Comparison of ENCODE assay signal across 22 cellular contexts in the genomic region with DNA sequence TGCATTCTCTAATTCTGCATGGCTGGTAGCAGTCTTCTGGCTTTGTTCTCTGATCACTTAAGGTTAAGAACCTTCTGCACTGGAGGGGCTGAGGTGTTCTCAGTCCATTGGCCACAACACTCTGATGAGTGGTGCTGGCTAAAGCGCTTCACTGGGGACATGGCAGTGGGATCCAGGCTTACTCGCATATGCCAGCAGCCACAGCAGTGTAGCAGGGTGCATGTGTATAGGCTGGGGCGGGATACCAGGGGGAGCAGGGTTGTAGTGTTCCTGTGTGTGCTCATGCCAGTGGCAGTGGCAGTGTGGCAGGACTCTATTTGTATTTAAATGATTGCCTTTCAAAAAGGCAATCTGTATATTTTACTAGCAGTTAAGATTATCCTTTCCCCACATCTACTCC. TPM values are rescaled to one million over a fixed set of nuclear protein-coding genes. Genes with fewer than 3 reads are reported as not detected.
DNase-seq lines count a peak whose midpoint lies in the region; ATAC-seq and TF ChIP-seq lines count a peak whose summit lies in the region.
"Had no signal": no experiment of that assay in that cellular context is flagged by ENCODE, and none has a peak within 500 bp of the region (broad histone marks: within the 10 kb centered on the region; RNA-seq: fewer than 3 reads in every experiment).

No MANE protein-coding gene starts in this region.

- ATAC-seq in GM23338 (peak; percentile 67), WTC11 (peak; percentile 51), GM19328 (IDR thresholded peaks at IDR 0.05; ENCODE audit: unreplicated experiment) (no peak), esophagus mucosa (no peak)

- H3K79me1 ChIP-seq in trophoblast cell (ENCODE audit: low read length): no peaks in the 10 kb centered on the region

- no peaks in the 10 kb centered on the region for H3K36me3 ChIP-seq in GM23338 (ENCODE audit: insufficient read depth)
- H3K36me3 ChIP-seq in trophoblast cell (ENCODE audit: control insufficient read depth in 1 of 2, insufficient read depth in 2 of 2, low read length in 2 of 2): no peaks in the 10 kb centered on the region
- H3K36me3 ChIP-seq: BE2C, BLaER1 had no signal

- no peak overlapping the region for H3K23ac ChIP-seq in trophoblast cell (ENCODE audit: low read length)

- H3K9ac ChIP-seq in trophoblast cell (ENCODE audit: low read length): no peak overlapping the region
- H3K9ac ChIP-seq: BLaER1 had no signal

- H3K4me1 Mint-ChIP-seq in GM23338: peaks cover 28% of the 10 kb centered on the region
- peaks cover 33% of the 10 kb centered on the region for H3K4me1 Mint-ChIP-seq in WTC11
- H3K4me1 Mint-ChIP-seq: CD14-positive monocyte had no signal

- no peak overlapping the region for H2AK5ac ChIP-seq in trophoblast cell (ENCODE audit: low read length)

- peak overlapping the region; percentile 3 for H4K91ac ChIP-seq in trophoblast cell (ENCODE audit: low read depth, low read length)

- no peak overlapping the region for H3K27ac Mint-ChIP-seq in GM23338
- no peak overlapping the region for H3K27ac Mint-ChIP-seq in WTC11
- H3K27ac Mint-ChIP-seq: CD14-positive monocyte had no signal

- no peak overlapping the region for H3K4me3 ChIP-seq in GM23338
- no peak overlapping the region for H3K4me3 ChIP-seq in trophoblast cell (ENCODE audit: low read depth, low read length)
- H3K4me3 ChIP-seq: BLaER1 had no signal

- no peak overlapping the region for H4K8ac ChIP-seq in trophoblast cell (ENCODE audit: low read depth, low read length)

- H3K4me3 Mint-ChIP-seq in GM23338: no peak overlapping the region
- H3K4me3 Mint-ChIP-seq in WTC11: no peak overlapping the region
- H3K4me3 Mint-ChIP-seq: CD14-positive monocyte had no signal

- H3K4me2 ChIP-seq in GM23338 (no peak overlapping the region), trophoblast cell (ENCODE audit: low read length) (no peak overlapping the region)

- no peak overlapping the region for H2BK5ac ChIP-seq in trophoblast cell (ENCODE audit: low read depth, low read length, poor library complexity)

- H2AFZ ChIP-seq in GM23338: no peak overlapping the region
- H2AFZ ChIP-seq in trophoblast cell (ENCODE audit: insufficient read depth, low read length, poor library complexity): no peak overlapping the region

- H3K27me3 Mint-ChIP-seq in GM23338 (ENCODE audit: insufficient read depth, low read depth, poor library complexity): peaks cover under 1% of the 10 kb centered on the region
- no peaks in the 10 kb centered on the region; the same call in 1 of the 2 replicates for H3K27me3 Mint-ChIP-seq in WTC11 (ENCODE audit: low read depth)

- peaks cover 32% of the 10 kb centered on the region for H3K4me1 ChIP-seq in GM23338 (ENCODE audit: insufficient read depth)
- H3K4me1 ChIP-seq in trophoblast cell (ENCODE audit: control insufficient read depth in 1 of 2, insufficient read depth in 2 of 2, low read length in 2 of 2): peaks cover 0 to 8% of the 10 kb centered on the region in 2 experiments
- H3K4me1 ChIP-seq: BE2C had no signal

- peak overlapping the region; percentile 6 for H2BK12ac ChIP-seq in trophoblast cell (ENCODE audit: low read length)

- WGBS in trophoblast cell (ENCODE audit: extremely low coverage, insufficient coverage, insufficient read length): no CpG with 5 or more reads among the region's 3 CpGs

- no peak overlapping the region for H4K12ac ChIP-seq in trophoblast cell (ENCODE audit: low read depth, low read length)

- H3K4ac ChIP-seq in trophoblast cell (ENCODE audit: low read depth, low read length): no peak overlapping the region

- H3K27me3 ChIP-seq in GM23338 (ENCODE audit: insufficient read depth) (no peaks in the 10 kb centered on the region), trophoblast cell (ENCODE audit: insufficient read depth, low read length) (no peaks in the 10 kb centered on the region)
- H3K27me3 ChIP-seq: BE2C, BLaER1 had no signal

- no peak overlapping the region for H2BK120ac ChIP-seq in trophoblast cell (ENCODE audit: insufficient read depth, low read length, poor library complexity)

- H3K9me3 ChIP-seq in trophoblast cell (ENCODE audit: insufficient read depth, low read depth, low read length): no peaks in the 10 kb centered on the region
- H3K9me3 ChIP-seq: BE2C, BLaER1 had no signal

- no peaks in the 10 kb centered on the region for H3K9me2 ChIP-seq in GM23338 (ENCODE audit: insufficient read depth)

- TF ChIP-seq CTCF in GM23338 (conservative IDR thresholded peaks at IDR 0.05; ENCODE audit: low read depth in 2 of 2) (no peak), WTC11 (IDR thresholded peaks at IDR 0.05) (no peak)

- no peak overlapping the region for H3K14ac ChIP-seq in trophoblast cell (ENCODE audit: low read length)

- H3K9me3 Mint-ChIP-seq in GM23338 (no peaks in the 10 kb centered on the region), WTC11 (no peaks in the 10 kb centered on the region)

- DNase-seq in GM23338 (ENCODE audit: low spot score) (no peak), WTC11 (ENCODE audit: low spot score) (no peak), trophoblast cell (no peak), SK-N-DZ (ENCODE audit: low spot score) (no peak)
- DNase-seq: 8988T; ACHN; BE2C; C1 segment of cervical spinal cord; CD4-positive, CD25-positive, alpha-beta regulatory T cell; COR-L47; DMS 273 treated with DMSO at 0.1 percent for 48 hours; DMS153; DMS53; DMS79; GF-D8 had no signal

- no peaks in the 10 kb centered on the region; the same call in 1 of the 2 replicates for H3F3A ChIP-seq in GM23338 (replicated peaks; ENCODE audit: low read depth)

- peaks cover 2% of the 10 kb centered on the region; the same call in 1 of the 3 replicates for H3K36me3 Mint-ChIP-seq in GM23338 (ENCODE audit: low read depth)
- no peaks in the 10 kb centered on the region for H3K36me3 Mint-ChIP-seq in WTC11
- H3K36me3 Mint-ChIP-seq: CD14-positive monocyte; CD4-positive, alpha-beta memory T cell; CD4-positive, CD25-positive, alpha-beta regulatory T cell had no signal

- CTCF ChIA-PET in WTC11 (lab: Charles Lee): interaction anchor here (1.5 kb wide), 1 partner anchor 10 kb away, joined by 3 read pairs; no protein-coding TSS in a partner anchor

- POLR2A ChIA-PET in WTC11 (lab: Charles Lee): no interaction called here

- H3K27ac ChIP-seq in GM23338 (ENCODE audit: low read depth): no peak overlapping the region
- no peak overlapping the region for H3K27ac ChIP-seq in trophoblast cell (ENCODE audit: low read depth, low read length)
- H3K27ac ChIP-seq: BLaER1 had no signal

- no peak overlapping the region for H3K18ac ChIP-seq in trophoblast cell (ENCODE audit: low read length)

- no peaks in the 10 kb centered on the region for H4K20me1 ChIP-seq in GM23338 (replicated peaks; ENCODE audit: insufficient read depth)
- H4K20me1 ChIP-seq: BLaER1 had no signal

- H3K79me2 ChIP-seq in GM23338 (replicated peaks; ENCODE audit: insufficient read depth): no peaks in the 10 kb centered on the region
- H3K79me2 ChIP-seq in trophoblast cell (ENCODE audit: control insufficient read depth, insufficient read depth, low read length, poor library complexity): no peaks in the 10 kb centered on the region

TF ChIP-seq in GM23338, 12 proteins besides CTCF, POLR2A, EP300 and RAD21:
- TF ChIP-seq NANOG (IDR thresholded peaks at IDR 0.05; ENCODE audit: borderline replicate concordance): no peak
- no peak for TF ChIP-seq ZNF331 (CRISPR knock-in tag; IDR thresholded peaks at IDR 0.05; ENCODE audit: low read depth)

TF ChIP-seq in WTC11, 78 proteins besides CTCF, POLR2A, EP300 and RAD21 (continues in another document):
- TF ChIP-seq, protein P1, sequence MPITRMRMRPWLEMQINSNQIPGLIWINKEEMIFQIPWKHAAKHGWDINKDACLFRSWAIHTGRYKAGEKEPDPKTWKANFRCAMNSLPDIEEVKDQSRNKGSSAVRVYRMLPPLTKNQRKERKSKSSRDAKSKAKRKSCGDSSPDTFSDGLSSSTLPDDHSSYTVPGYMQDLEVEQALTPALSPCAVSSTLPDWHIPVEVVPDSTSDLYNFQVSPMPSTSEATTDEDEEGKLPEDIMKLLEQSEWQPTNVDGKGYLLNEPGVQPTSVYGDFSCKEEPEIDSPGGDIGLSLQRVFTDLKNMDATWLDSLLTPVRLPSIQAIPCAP (CRISPR knock-in tag; IDR thresholded peaks at IDR 0.05): no peak
- no peak for TF ChIP-seq ELF4 (CRISPR knock-in tag; IDR thresholded peaks at IDR 0.05; ENCODE audit: low read depth)
- TF ChIP-seq, protein P2, sequence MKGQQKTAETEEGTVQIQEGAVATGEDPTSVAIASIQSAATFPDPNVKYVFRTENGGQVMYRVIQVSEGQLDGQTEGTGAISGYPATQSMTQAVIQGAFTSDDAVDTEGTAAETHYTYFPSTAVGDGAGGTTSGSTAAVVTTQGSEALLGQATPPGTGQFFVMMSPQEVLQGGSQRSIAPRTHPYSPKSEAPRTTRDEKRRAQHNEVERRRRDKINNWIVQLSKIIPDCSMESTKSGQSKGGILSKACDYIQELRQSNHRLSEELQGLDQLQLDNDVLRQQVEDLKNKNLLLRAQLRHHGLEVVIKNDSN (CRISPR knock-in tag; IDR thresholded peaks at IDR 0.05): no peak
- TF ChIP-seq, protein P3, sequence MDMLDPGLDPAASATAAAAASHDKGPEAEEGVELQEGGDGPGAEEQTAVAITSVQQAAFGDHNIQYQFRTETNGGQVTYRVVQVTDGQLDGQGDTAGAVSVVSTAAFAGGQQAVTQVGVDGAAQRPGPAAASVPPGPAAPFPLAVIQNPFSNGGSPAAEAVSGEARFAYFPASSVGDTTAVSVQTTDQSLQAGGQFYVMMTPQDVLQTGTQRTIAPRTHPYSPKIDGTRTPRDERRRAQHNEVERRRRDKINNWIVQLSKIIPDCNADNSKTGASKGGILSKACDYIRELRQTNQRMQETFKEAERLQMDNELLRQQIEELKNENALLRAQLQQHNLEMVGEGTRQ (CRISPR knock-in tag; IDR thresholded peaks at IDR 0.05): no peak
- peak; percentile 34; the same call in 1 of the 2 replicates for TF ChIP-seq ZNF121 (CRISPR knock-in tag; IDR thresholded peaks at IDR 0.05)
- no peak for TF ChIP-seq JUN (CRISPR knock-in tag; IDR thresholded peaks at IDR 0.05)

RNA-seq across cellular contexts. Expression of a gene that starts 11.1 kb away (rescaled TPM):
- 5.6 and 7.3 TPM in 2 replicates for total RNA-seq in GM23338 (2014; rRNA removed; shearing (Covaris generic))
- polyA plus RNA-seq in GM23338 (2016; fragmentation: Nextera tagmentation; extraction: Ambion mirVana): 3.5 and 3.6 TPM in 2 replicates
- total RNA-seq in WTC11 (2021): 0.13 to 0.23 TPM (median 0.18 TPM) in 3 replicates
- polyA plus RNA-seq in trophoblast cell (2013): 0.14 and 0.26 TPM in 2 replicates
- not detected in 2 replicates for polyA plus RNA-seq in SK-N-DZ (2014; cell fraction: cytosol; rRNA removed)
- not detected in 2 replicates for polyA plus RNA-seq in SK-N-DZ (2014; cell fraction: nucleus; rRNA removed)
- total RNA-seq in esophagus mucosa: 0.64 TPM
- total RNA-seq: A673; CD4-positive, alpha-beta memory T cell; CD4-positive, CD25-positive, alpha-beta regulatory T cell; CD8-positive, alpha-beta memory T cell had no signal
- polyA plus RNA-seq: CD14-positive monocyte; CD8-positive, alpha-beta memory T cell had no signal

Comparison
In these comparisons a context has a peak if more than half of its experiments do, and no peak if none do; other contexts are left out.
1. ATAC-seq: peak in GM23338 (single experiment) and WTC11 (single experiment); none in GM19328 (single experiment) and esophagus mucosa (single experiment).